ENCODE assay signal across 1 cellular context in the genomic region with DNA sequence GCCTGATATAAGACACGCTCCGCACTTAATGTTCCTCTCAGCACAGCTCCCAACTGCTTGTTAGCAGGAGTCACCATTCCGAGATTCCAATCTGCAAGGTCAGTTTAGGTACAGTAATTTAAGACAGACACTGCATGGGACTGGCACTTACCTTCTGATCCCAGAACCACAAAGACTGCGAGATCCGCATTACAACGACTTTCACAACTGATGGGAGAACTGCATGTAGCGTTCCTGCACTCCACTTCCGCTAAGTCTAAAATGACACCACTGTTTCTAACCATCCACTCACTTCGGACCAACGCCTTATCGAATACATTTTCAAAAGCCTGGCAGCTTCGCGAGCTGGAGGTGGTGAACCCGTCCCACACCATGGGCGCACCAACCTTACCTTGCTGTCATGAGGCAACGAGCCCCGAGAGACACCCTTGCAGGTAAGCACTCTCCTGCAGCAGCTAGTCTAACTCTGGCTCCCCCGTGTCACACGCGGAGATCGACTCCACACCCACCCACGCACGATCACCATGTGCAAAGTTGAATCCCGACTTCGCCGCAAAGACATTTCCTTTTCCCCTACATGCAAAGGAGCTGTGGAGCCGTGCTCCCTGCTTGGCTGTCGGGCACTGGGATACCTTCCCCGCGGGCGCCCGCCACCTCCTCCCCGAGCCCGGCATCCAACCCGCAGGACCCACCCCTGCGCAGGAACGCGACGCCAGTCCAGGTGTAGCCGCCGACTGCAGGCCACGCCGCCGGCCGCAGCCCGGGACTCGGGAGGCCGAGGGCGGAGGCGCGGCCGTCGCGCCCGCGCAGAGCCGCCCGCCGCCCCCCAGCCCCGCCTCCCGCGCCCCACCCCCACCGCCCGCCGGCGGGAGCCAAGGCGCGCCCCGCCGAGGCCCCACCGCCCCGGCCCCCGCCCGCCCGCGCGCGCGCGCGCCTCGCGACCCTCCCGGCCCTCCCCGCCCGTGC.
A peak's percentile ranks its signal among the peaks of the same experiment; 100 is the strongest.
TF ChIP-seq lines count a peak whose summit lies in the region.

No MANE protein-coding gene starts in this region.

TF ChIP-seq in K562, 482 proteins besides CTCF, POLR2A, EP300 and RAD21 (continued from another document and continues in another):
- no peak for TF ChIP-seq KDM1A (IDR thresholded peaks at IDR 0.05)
- no peak for TF ChIP-seq NCOA4 (IDR thresholded peaks at IDR 0.05; ENCODE audit: partially characterized antibody)
- TF ChIP-seq ZNF764 (CRISPR knock-in tag; IDR thresholded peaks at IDR 0.05; ENCODE audit: low read depth): no peak
- no peak for TF ChIP-seq MBD2 (IDR thresholded peaks at IDR 0.05; ENCODE audit: borderline replicate concordance, low read depth)
- TF ChIP-seq, protein P1, sequence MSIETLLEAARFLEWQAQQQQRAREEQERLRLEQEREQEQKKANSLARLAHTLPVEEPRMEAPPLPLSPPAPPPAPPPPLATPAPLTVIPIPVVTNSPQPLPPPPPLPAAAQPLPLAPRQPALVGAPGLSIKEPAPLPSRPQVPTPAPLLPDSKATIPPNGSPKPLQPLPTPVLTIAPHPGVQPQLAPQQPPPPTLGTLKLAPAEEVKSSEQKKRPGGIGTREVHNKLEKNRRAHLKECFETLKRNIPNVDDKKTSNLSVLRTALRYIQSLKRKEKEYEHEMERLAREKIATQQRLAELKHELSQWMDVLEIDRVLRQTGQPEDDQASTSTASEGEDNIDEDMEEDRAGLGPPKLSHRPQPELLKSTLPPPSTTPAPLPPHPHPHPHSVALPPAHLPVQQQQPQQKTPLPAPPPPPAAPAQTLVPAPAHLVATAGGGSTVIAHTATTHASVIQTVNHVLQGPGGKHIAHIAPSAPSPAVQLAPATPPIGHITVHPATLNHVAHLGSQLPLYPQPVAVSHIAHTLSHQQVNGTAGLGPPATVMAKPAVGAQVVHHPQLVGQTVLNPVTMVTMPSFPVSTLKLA (conservative IDR thresholded peaks at IDR 0.05): peak; percentile 82 to 93
- TF ChIP-seq FUS (optimal IDR thresholded peaks at IDR 0.05; ENCODE audit: low read depth, low read length): no peak
- peak; percentile 32; the same call in 1 of the 2 replicates for TF ChIP-seq KAT7 (CRISPR knock-in tag; IDR thresholded peaks at IDR 0.05; ENCODE audit: borderline replicate concordance)
- no peak for TF ChIP-seq TCF3 (CRISPR knock-in tag; IDR thresholded peaks at IDR 0.05)
- TF ChIP-seq, protein P2, sequence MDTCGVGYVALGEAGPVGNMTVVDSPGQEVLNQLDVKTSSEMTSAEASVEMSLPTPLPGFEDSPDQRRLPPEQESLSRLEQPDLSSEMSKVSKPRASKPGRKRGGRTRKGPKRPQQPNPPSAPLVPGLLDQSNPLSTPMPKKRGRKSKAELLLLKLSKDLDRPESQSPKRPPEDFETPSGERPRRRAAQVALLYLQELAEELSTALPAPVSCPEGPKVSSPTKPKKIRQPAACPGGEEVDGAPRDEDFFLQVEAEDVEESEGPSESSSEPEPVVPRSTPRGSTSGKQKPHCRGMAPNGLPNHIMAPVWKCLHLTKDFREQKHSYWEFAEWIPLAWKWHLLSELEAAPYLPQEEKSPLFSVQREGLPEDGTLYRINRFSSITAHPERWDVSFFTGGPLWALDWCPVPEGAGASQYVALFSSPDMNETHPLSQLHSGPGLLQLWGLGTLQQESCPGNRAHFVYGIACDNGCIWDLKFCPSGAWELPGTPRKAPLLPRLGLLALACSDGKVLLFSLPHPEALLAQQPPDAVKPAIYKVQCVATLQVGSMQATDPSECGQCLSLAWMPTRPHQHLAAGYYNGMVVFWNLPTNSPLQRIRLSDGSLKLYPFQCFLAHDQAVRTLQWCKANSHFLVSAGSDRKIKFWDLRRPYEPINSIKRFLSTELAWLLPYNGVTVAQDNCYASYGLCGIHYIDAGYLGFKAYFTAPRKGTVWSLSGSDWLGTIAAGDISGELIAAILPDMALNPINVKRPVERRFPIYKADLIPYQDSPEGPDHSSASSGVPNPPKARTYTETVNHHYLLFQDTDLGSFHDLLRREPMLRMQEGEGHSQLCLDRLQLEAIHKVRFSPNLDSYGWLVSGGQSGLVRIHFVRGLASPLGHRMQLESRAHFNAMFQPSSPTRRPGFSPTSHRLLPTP (IDR thresholded peaks at IDR 0.05; ENCODE audit: borderline replicate concordance, extremely low read depth, insufficient read length): no peak
- peak; percentile 91 for TF ChIP-seq HDAC2 (IDR thresholded peaks at IDR 0.05)
- TF ChIP-seq KLF13 (tag; IDR thresholded peaks at IDR 0.05; ENCODE audit: borderline replicate concordance, low read depth): peak; percentile 52; the same call in 1 of the 2 replicates
- no peak for TF ChIP-seq HNRNPK (IDR thresholded peaks at IDR 0.05; ENCODE audit: low read depth, low read length, poor library complexity, severe bottlenecking)
- TF ChIP-seq FOXK2 (conservative IDR thresholded peaks at IDR 0.05 in 1 of 2, IDR thresholded peaks at IDR 0.05 in 1 of 2; ENCODE audit: low read depth in 2 of 2): peak in 1 of 2 experiments; percentile 22; a peak in 1 of 4 replicates
- TF ChIP-seq, protein P3, sequence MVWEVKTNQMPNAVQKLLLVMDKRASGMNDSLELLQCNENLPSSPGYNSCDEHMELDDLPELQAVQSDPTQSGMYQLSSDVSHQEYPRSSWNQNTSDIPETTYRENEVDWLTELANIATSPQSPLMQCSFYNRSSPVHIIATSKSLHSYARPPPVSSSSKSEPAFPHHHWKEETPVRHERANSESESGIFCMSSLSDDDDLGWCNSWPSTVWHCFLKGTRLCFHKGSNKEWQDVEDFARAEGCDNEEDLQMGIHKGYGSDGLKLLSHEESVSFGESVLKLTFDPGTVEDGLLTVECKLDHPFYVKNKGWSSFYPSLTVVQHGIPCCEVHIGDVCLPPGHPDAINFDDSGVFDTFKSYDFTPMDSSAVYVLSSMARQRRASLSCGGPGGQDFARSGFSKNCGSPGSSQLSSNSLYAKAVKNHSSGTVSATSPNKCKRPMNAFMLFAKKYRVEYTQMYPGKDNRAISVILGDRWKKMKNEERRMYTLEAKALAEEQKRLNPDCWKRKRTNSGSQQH (CRISPR knock-in tag; IDR thresholded peaks at IDR 0.05): no peak
- TF ChIP-seq ZNF174 (CRISPR knock-in tag; IDR thresholded peaks at IDR 0.05): no peak
- TF ChIP-seq, protein P4, sequence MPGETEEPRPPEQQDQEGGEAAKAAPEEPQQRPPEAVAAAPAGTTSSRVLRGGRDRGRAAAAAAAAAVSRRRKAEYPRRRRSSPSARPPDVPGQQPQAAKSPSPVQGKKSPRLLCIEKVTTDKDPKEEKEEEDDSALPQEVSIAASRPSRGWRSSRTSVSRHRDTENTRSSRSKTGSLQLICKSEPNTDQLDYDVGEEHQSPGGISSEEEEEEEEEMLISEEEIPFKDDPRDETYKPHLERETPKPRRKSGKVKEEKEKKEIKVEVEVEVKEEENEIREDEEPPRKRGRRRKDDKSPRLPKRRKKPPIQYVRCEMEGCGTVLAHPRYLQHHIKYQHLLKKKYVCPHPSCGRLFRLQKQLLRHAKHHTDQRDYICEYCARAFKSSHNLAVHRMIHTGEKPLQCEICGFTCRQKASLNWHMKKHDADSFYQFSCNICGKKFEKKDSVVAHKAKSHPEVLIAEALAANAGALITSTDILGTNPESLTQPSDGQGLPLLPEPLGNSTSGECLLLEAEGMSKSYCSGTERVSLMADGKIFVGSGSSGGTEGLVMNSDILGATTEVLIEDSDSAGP (CRISPR knock-in tag; IDR thresholded peaks at IDR 0.05): 0 out of 2 replicates have a peak, but pooled peaks have one; percentile 62
- TF ChIP-seq FOSL1 (tag; conservative IDR thresholded peaks at IDR 0.05): no peak
- peak; percentile 44 for TF ChIP-seq FIP1L1 (IDR thresholded peaks at IDR 0.05; ENCODE audit: low read depth, low read length, poor library complexity, severe bottlenecking)
- TF ChIP-seq, protein P5, sequence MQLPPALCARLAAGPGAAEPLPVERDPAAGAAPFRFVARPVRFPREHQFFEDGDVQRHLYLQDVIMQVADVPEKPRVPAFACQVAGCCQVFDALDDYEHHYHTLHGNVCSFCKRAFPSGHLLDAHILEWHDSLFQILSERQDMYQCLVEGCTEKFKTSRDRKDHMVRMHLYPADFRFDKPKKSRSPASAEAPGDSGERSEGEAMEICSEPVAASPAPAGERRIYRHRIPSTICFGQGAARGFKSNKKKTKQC (CRISPR knock-in tag; IDR thresholded peaks at IDR 0.05): no peak; the same call in 1 of the 2 replicates
- no peak for TF ChIP-seq ZKSCAN3 (CRISPR knock-in tag; IDR thresholded peaks at IDR 0.05)
- no peak for TF ChIP-seq NCOA6 (IDR thresholded peaks at IDR 0.05)
- TF ChIP-seq SMARCA5 (IDR thresholded peaks at IDR 0.05): 0 out of 2 replicates have a peak, but pooled peaks have one; percentile 37
- TF ChIP-seq GABPB1 (CRISPR knock-in tag; IDR thresholded peaks at IDR 0.05): peak; percentile 26; the same call in 1 of the 2 replicates
- TF ChIP-seq POLR3A (IDR thresholded peaks at IDR 0.05; ENCODE audit: borderline replicate concordance, extremely low read depth, insufficient read depth, insufficient read length): no peak
- TF ChIP-seq ZNF175 (CRISPR knock-in tag; IDR thresholded peaks at IDR 0.05; ENCODE audit: low read depth): no peak
- TF ChIP-seq RBM34 (IDR thresholded peaks at IDR 0.05; ENCODE audit: borderline replicate concordance, insufficient read depth, low read length): no peak
- peak; percentile 35; the same call in 1 of the 2 replicates for TF ChIP-seq CEBPG (CRISPR knock-in tag; IDR thresholded peaks at IDR 0.05)
- TF ChIP-seq CEBPG (tag; conservative IDR thresholded peaks at IDR 0.05 in 1 of 2, IDR thresholded peaks at IDR 0.05 in 1 of 2): no peak
- TF ChIP-seq PCBP1 (IDR thresholded peaks at IDR 0.05; ENCODE audit: low read depth, low read length, poor library complexity, severe bottlenecking): no peak
- TF ChIP-seq, protein P6, sequence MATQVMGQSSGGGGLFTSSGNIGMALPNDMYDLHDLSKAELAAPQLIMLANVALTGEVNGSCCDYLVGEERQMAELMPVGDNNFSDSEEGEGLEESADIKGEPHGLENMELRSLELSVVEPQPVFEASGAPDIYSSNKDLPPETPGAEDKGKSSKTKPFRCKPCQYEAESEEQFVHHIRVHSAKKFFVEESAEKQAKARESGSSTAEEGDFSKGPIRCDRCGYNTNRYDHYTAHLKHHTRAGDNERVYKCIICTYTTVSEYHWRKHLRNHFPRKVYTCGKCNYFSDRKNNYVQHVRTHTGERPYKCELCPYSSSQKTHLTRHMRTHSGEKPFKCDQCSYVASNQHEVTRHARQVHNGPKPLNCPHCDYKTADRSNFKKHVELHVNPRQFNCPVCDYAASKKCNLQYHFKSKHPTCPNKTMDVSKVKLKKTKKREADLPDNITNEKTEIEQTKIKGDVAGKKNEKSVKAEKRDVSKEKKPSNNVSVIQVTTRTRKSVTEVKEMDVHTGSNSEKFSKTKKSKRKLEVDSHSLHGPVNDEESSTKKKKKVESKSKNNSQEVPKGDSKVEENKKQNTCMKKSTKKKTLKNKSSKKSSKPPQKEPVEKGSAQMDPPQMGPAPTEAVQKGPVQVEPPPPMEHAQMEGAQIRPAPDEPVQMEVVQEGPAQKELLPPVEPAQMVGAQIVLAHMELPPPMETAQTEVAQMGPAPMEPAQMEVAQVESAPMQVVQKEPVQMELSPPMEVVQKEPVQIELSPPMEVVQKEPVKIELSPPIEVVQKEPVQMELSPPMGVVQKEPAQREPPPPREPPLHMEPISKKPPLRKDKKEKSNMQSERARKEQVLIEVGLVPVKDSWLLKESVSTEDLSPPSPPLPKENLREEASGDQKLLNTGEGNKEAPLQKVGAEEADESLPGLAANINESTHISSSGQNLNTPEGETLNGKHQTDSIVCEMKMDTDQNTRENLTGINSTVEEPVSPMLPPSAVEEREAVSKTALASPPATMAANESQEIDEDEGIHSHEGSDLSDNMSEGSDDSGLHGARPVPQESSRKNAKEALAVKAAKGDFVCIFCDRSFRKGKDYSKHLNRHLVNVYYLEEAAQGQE (CRISPR knock-in tag; IDR thresholded peaks at IDR 0.05; ENCODE audit: low read depth): no peak
- no peak for TF ChIP-seq ZNF311 (CRISPR knock-in tag; IDR thresholded peaks at IDR 0.05)
- TF ChIP-seq THRAP3 (IDR thresholded peaks at IDR 0.05; ENCODE audit: borderline replicate concordance): no peak
- TF ChIP-seq PTBP1 (IDR thresholded peaks at IDR 0.05; ENCODE audit: low read depth, low read length): no peak
- no peak for TF ChIP-seq CBX8 (IDR thresholded peaks at IDR 0.05; ENCODE audit: borderline replicate concordance, extremely low read depth, low read depth, low read length, poor library complexity, severe bottlenecking)
- TF ChIP-seq, protein P7, sequence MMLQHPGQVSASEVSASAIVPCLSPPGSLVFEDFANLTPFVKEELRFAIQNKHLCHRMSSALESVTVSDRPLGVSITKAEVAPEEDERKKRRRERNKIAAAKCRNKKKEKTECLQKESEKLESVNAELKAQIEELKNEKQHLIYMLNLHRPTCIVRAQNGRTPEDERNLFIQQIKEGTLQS (IDR thresholded peaks at IDR 0.05): no peak
- TF ChIP-seq, protein P7 (CRISPR knock-in tag; conservative IDR thresholded peaks at IDR 0.05): no peak
- TF ChIP-seq CEBPB (tag; IDR thresholded peaks at IDR 0.05): peak; percentile 43
- no peak for TF ChIP-seq STAT5B (CRISPR knock-in tag; IDR thresholded peaks at IDR 0.05)
- TF ChIP-seq MTF1 (CRISPR knock-in tag; IDR thresholded peaks at IDR 0.05; ENCODE audit: borderline replicate concordance): no peak
- no peak for TF ChIP-seq YBX1 (IDR thresholded peaks at IDR 0.05)
- no peak for TF ChIP-seq ELF4 (CRISPR knock-in tag; IDR thresholded peaks at IDR 0.05)
- TF ChIP-seq NELFE (IDR thresholded peaks at IDR 0.05; ENCODE audit: insufficient read depth, insufficient read length): no peak
- TF ChIP-seq, protein P8, sequence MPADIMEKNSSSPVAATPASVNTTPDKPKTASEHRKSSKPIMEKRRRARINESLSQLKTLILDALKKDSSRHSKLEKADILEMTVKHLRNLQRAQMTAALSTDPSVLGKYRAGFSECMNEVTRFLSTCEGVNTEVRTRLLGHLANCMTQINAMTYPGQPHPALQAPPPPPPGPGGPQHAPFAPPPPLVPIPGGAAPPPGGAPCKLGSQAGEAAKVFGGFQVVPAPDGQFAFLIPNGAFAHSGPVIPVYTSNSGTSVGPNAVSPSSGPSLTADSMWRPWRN (IDR thresholded peaks at IDR 0.05; ENCODE audit: low read depth): no peak
- peak; percentile 5; the same call in 1 of the 2 replicates for TF ChIP-seq POLR2G (IDR thresholded peaks at IDR 0.05; ENCODE audit: low read depth, low read length)
- TF ChIP-seq MED1 (CRISPR knock-in tag; IDR thresholded peaks at IDR 0.05; ENCODE audit: borderline replicate concordance): no peak
- TF ChIP-seq SAFB2 (IDR thresholded peaks at IDR 0.05; ENCODE audit: borderline replicate concordance, low read depth, low read length, severe bottlenecking): no peak
- no peak for TF ChIP-seq ZNF431 (CRISPR knock-in tag; IDR thresholded peaks at IDR 0.05)
